Comparison of ENCODE assay signal across 8 cellular contexts in genomic region chr16:1773703-1774455, GRCh38. TPM values are rescaled to one million over a fixed set of nuclear protein-coding genes. Genes with fewer than 3 reads are reported as not detected.
DNase-seq lines count a peak whose midpoint lies in the region; ATAC-seq and TF ChIP-seq lines count a peak whose summit lies in the region.

No MANE protein-coding gene starts in this region.

- no peak for TF ChIP-seq CTCF in GM06990 (IDR thresholded peaks at IDR 0.05; ENCODE audit: insufficient read depth, low read length, poor library complexity, severe bottlenecking)

- peak overlapping the region; percentile 99 for H3K4me3 Mint-ChIP-seq in activated naive CD8-positive, alpha-beta T cell treated with anti-CD3 and anti-CD28 coated beads, Interleukin-2, amount 10 ng/mL, durations not matched to agents 7 days and 5 days
- H3K4me3 Mint-ChIP-seq in stimulated activated effector memory CD8-positive, alpha-beta T cell treated with anti-CD3 and anti-CD28 coated beads, Interleukin-12 subunit alpha, Interleukin-12 subunit beta, amount 100 ng/mL, for 72 hours = peak overlapping the region; percentile 96

- ATAC-seq in activated naive CD8-positive, alpha-beta T cell treated with anti-CD3 and anti-CD28 coated beads, Interleukin-2, amount 10 ng/mL, durations not matched to agents 7 days and 5 days (ENCODE audit: low read depth) = peak; percentile 7
- ATAC-seq in stimulated activated effector memory CD8-positive, alpha-beta T cell treated with anti-CD3 and anti-CD28 coated beads, Interleukin-12 subunit alpha, Interleukin-12 subunit beta, amount 100 ng/mL, for 72 hours = peak; percentile 4
- ATAC-seq in HG03354 (IDR thresholded peaks at IDR 0.05; ENCODE audit: poor library complexity, severe bottlenecking, unreplicated experiment) (no peak), HG02678 (IDR thresholded peaks at IDR 0.05; ENCODE audit: unreplicated experiment) (no peak)

- H3K27me3 ChIP-seq in GM06990 (replicated peaks; ENCODE audit: control insufficient read depth, insufficient read depth, low read length) = no peaks in the 10 kb centered on the region

- peaks cover 22% of the 10 kb centered on the region for H3K36me3 ChIP-seq in GM06990 (ENCODE audit: control insufficient read depth, insufficient read depth, low read length)

- no peaks in the 10 kb centered on the region for H3K27me3 Mint-ChIP-seq in activated naive CD8-positive, alpha-beta T cell treated with anti-CD3 and anti-CD28 coated beads, Interleukin-2, amount 10 ng/mL, durations not matched to agents 7 days and 5 days

- DNase-seq in GM06990 (ENCODE audit: extremely low read depth, insufficient read length) (no peak), M059J (ENCODE audit: low read depth) (peak; percentile 63), NAMALWA (ENCODE audit: low spot score) (no peak)
- DNase-seq in activated naive CD8-positive, alpha-beta T cell treated with anti-CD3 and anti-CD28 coated beads, Interleukin-2, amount 10 ng/mL, durations not matched to agents 7 days and 5 days = no peak
- no peak for DNase-seq in stimulated activated effector memory CD8-positive, alpha-beta T cell treated with anti-CD3 and anti-CD28 coated beads, Interleukin-12 subunit alpha, Interleukin-12 subunit beta, amount 100 ng/mL, for 72 hours (ENCODE audit: low spot score in 2 of 2)

- POLR2A ChIA-PET in activated naive CD8-positive, alpha-beta T cell treated with anti-CD3 and anti-CD28 coated beads, Interleukin-2, amount 10 ng/mL, durations not matched to agents 7 days and 5 days (lab: Charles Lee) = interaction anchor here (1.0 to 6.3 kb wide), 4 partner anchors 9 to 191 kb away, joined by 3 to 88 read pairs (median 4); partner anchors contain the start of genes FAHD1, MAPK8IP3, NUBP2 and RPS2

- H3K9me3 Mint-ChIP-seq in activated naive CD8-positive, alpha-beta T cell treated with anti-CD3 and anti-CD28 coated beads, Interleukin-2, amount 10 ng/mL, durations not matched to agents 7 days and 5 days = no peaks in the 10 kb centered on the region
- no peaks in the 10 kb centered on the region for H3K9me3 Mint-ChIP-seq in stimulated activated effector memory CD8-positive, alpha-beta T cell treated with anti-CD3 and anti-CD28 coated beads, Interleukin-12 subunit alpha, Interleukin-12 subunit beta, amount 100 ng/mL, for 72 hours

- H3K4me3 ChIP-seq in GM06990 (replicated peaks; ENCODE audit: low read depth, low read length) (peak overlapping the region; percentile 84), iPS-11a (ENCODE audit: low read depth, low read length) (peak overlapping the region; percentile 89)

- peaks cover 4% of the 10 kb centered on the region for H3K36me3 Mint-ChIP-seq in activated naive CD8-positive, alpha-beta T cell treated with anti-CD3 and anti-CD28 coated beads, Interleukin-2, amount 10 ng/mL, durations not matched to agents 7 days and 5 days
- H3K36me3 Mint-ChIP-seq in stimulated activated effector memory CD8-positive, alpha-beta T cell treated with anti-CD3 and anti-CD28 coated beads, Interleukin-12 subunit alpha, Interleukin-12 subunit beta, amount 100 ng/mL, for 72 hours = peaks cover 47% of the 10 kb centered on the region

- peaks cover 4% of the 10 kb centered on the region for H3K4me1 Mint-ChIP-seq in activated naive CD8-positive, alpha-beta T cell treated with anti-CD3 and anti-CD28 coated beads, Interleukin-2, amount 10 ng/mL, durations not matched to agents 7 days and 5 days
- peaks cover 16% of the 10 kb centered on the region for H3K4me1 Mint-ChIP-seq in stimulated activated effector memory CD8-positive, alpha-beta T cell treated with anti-CD3 and anti-CD28 coated beads, Interleukin-12 subunit alpha, Interleukin-12 subunit beta, amount 100 ng/mL, for 72 hours

- H3K27ac Mint-ChIP-seq in activated naive CD8-positive, alpha-beta T cell treated with anti-CD3 and anti-CD28 coated beads, Interleukin-2, amount 10 ng/mL, durations not matched to agents 7 days and 5 days = peak overlapping the region; percentile 65
- peak overlapping the region; percentile 93 for H3K27ac Mint-ChIP-seq in stimulated activated effector memory CD8-positive, alpha-beta T cell treated with anti-CD3 and anti-CD28 coated beads, Interleukin-12 subunit alpha, Interleukin-12 subunit beta, amount 100 ng/mL, for 72 hours

RNA-seq across cellular contexts. Expression of gene MRPS34, which starts 0.9 kb away (rescaled TPM):
- 115 and 133 TPM in 2 replicates for total RNA-seq in M059J (2014; rRNA removed; shearing (Covaris generic))
- total RNA-seq in activated naive CD8-positive, alpha-beta T cell treated with anti-CD3 and anti-CD28 coated beads, Interleukin-2, amount 10 ng/mL, durations not matched to agents 7 days and 5 days = 100 to 1,000 TPM in 1 of 2 experiments, 10 to 100 TPM in 1; 91.6 to 103 TPM

RNA-seq across cellular contexts. Expression of gene EME2, which starts 1.3 kb away (rescaled TPM):
- total RNA-seq in M059J (2014; rRNA removed; shearing (Covaris generic)) = 0.76 and 2.2 TPM in 2 replicates
- total RNA-seq in activated naive CD8-positive, alpha-beta T cell treated with anti-CD3 and anti-CD28 coated beads, Interleukin-2, amount 10 ng/mL, durations not matched to agents 7 days and 5 days = 10 to 100 TPM; 28.7 to 36.3 TPM

RNA-seq across cellular contexts. Expression of gene NME3, which starts 2.5 kb away (rescaled TPM):
- not detected in 2 replicates for total RNA-seq in M059J (2014; rRNA removed; shearing (Covaris generic))
- 10 to 100 TPM; 58.1 to 60.9 TPM for total RNA-seq in activated naive CD8-positive, alpha-beta T cell treated with anti-CD3 and anti-CD28 coated beads, Interleukin-2, amount 10 ng/mL, durations not matched to agents 7 days and 5 days

RNA-seq across cellular contexts. Expression of gene SPSB3, which starts 8.5 kb away (rescaled TPM):
- 25.9 and 29.8 TPM in 2 replicates for total RNA-seq in M059J (2014; rRNA removed; shearing (Covaris generic))
- 10 to 100 TPM; 67.8 to 74.1 TPM for total RNA-seq in activated naive CD8-positive, alpha-beta T cell treated with anti-CD3 and anti-CD28 coated beads, Interleukin-2, amount 10 ng/mL, durations not matched to agents 7 days and 5 days

RNA-seq across cellular contexts. Expression of gene NUBP2, which starts 8.9 kb away (rescaled TPM):
- 53.7 and 86.4 TPM in 2 replicates for total RNA-seq in M059J (2014; rRNA removed; shearing (Covaris generic))
- 10 to 100 TPM; 55.6 to 55.9 TPM for total RNA-seq in activated naive CD8-positive, alpha-beta T cell treated with anti-CD3 and anti-CD28 coated beads, Interleukin-2, amount 10 ng/mL, durations not matched to agents 7 days and 5 days

Comparison
In these comparisons a context has a peak if more than half of its experiments do, and no peak if none do; other contexts are left out.
1. ATAC-seq: peak in activated naive CD8-positive, alpha-beta T cell treated with anti-CD3 and anti-CD28 coated beads, Interleukin-2, amount 10 ng/mL, durations not matched to agents 7 days and 5 days (single experiment) and stimulated activated effector memory CD8-positive, alpha-beta T cell treated with anti-CD3 and anti-CD28 coated beads, Interleukin-12 subunit alpha, Interleukin-12 subunit beta, amount 100 ng/mL, for 72 hours (single experiment); none in HG03354 (single experiment) and HG02678 (single experiment).
2. RNA of gene NME3, which starts 2.5 kb away (total RNA-seq): 58.1 to 60.9 TPM in activated naive CD8-positive, alpha-beta T cell treated with anti-CD3 and anti-CD28 coated beads, Interleukin-2, amount 10 ng/mL, durations not matched to agents 7 days and 5 days; not detected in M059J; every median in the first group is over 10 times any median in the second.